Comparison of ENCODE assay signal across 8 cellular contexts in genomic region chr15:41543521-41543870, GRCh38. TPM values are rescaled to one million over a fixed set of nuclear protein-coding genes. Genes with fewer than 3 reads are reported as not detected.
A peak's percentile ranks its signal among the peaks of the same experiment; 100 is the strongest.
DNase-seq lines count a peak whose midpoint lies in the region; ATAC-seq, FAIRE-seq and TF ChIP-seq lines count a peak whose summit lies in the region.

No MANE protein-coding gene starts in this region.

- no peak overlapping the region for H2BK120ac ChIP-seq in neuronal stem cell (ENCODE audit: low read depth, low read length)

- no peaks in the 10 kb centered on the region for H3K27me3 ChIP-seq in CD8-positive, alpha-beta T cell (ENCODE audit: insufficient read depth, low read length)
- no peaks in the 10 kb centered on the region for H3K27me3 ChIP-seq in OCI-LY3 (ENCODE audit: low read depth, low read length)
- H3K27me3 ChIP-seq in endothelial cell of umbilical vein (ENCODE audit: control insufficient read depth in 2 of 2, insufficient read depth in 2 of 2, low read length in 2 of 2), result no peaks in the 10 kb centered on the region
- no peaks in the 10 kb centered on the region for H3K27me3 ChIP-seq in neuronal stem cell (ENCODE audit: control insufficient read depth in 3 of 3, insufficient read depth in 3 of 3, low read depth in 1 of 3, low read length in 3 of 3)

- H3K14ac ChIP-seq in neuronal stem cell (ENCODE audit: low read length), result no peak overlapping the region

- H4K8ac ChIP-seq in neuronal stem cell (ENCODE audit: low read depth, low read length), result no peak overlapping the region

- peak overlapping the region; percentile 64 for H3K27ac ChIP-seq in CD8-positive, alpha-beta T cell (ENCODE audit: low read depth, low read length)
- no peak overlapping the region for H3K27ac ChIP-seq in OCI-LY3 (ENCODE audit: low read length)
- peak overlapping the region; percentile 66 for H3K27ac ChIP-seq in endothelial cell of umbilical vein (ENCODE audit: insufficient read depth, low read depth, low read length)
- no peak overlapping the region for H3K27ac ChIP-seq in neuronal stem cell (replicated peaks; ENCODE audit: low read length)

- H2AFZ ChIP-seq in OCI-LY3 (ENCODE audit: low read depth, low read length) (peak overlapping the region; percentile 40), endothelial cell of umbilical vein (ENCODE audit: low read depth, low read length) (peak overlapping the region; percentile 96), neuronal stem cell (ENCODE audit: low read length) (peak overlapping the region; percentile 92)

- H3K4ac ChIP-seq in neuronal stem cell (ENCODE audit: low read length), result no peak overlapping the region

- peak; percentile 26 for FAIRE-seq in endothelial cell of umbilical vein (lab: Jason Lieb, UNC)

- no peaks in the 10 kb centered on the region for H3K79me1 ChIP-seq in neuronal stem cell (ENCODE audit: low read depth, low read length)

- no peaks in the 10 kb centered on the region for H3K9me1 ChIP-seq in endothelial cell of umbilical vein (replicated peaks; ENCODE audit: control insufficient read depth, extremely low read depth, insufficient read depth, low read length)

- no peaks in the 10 kb centered on the region for H3K9me3 ChIP-seq in CD8-positive, alpha-beta T cell (ENCODE audit: low read length)
- H3K9me3 ChIP-seq in OCI-LY3 (ENCODE audit: insufficient read depth, low read length), result no peaks in the 10 kb centered on the region
- H3K9me3 ChIP-seq in endothelial cell of umbilical vein (replicated peaks; ENCODE audit: control insufficient read depth, insufficient read depth, low read length), result no peaks in the 10 kb centered on the region
- H3K9me3 ChIP-seq in neuronal stem cell (replicated peaks in 1 of 2; ENCODE audit: control insufficient read depth in 2 of 2, insufficient read depth in 1 of 2, low read depth in 1 of 2, low read length in 2 of 2), result no peaks in the 10 kb centered on the region

- H4K20me1 ChIP-seq in OCI-LY3 (ENCODE audit: insufficient read depth, low read length), result no peaks in the 10 kb centered on the region
- no peaks in the 10 kb centered on the region for H4K20me1 ChIP-seq in endothelial cell of umbilical vein (replicated peaks; ENCODE audit: control insufficient read depth, extremely low read depth, insufficient read depth, low read length)

- no CpG with 5 or more reads among the region's 8 CpGs for WGBS in neuronal stem cell (ENCODE audit: extremely low coverage in 2 of 2, insufficient read length in 2 of 2, insufficient replicate concordance in 1 of 2), 2 donors

- CTCF ChIA-PET in CD8-positive, alpha-beta T cell (lab: Charles Lee), result interaction anchor here (1.3 kb wide), 1 partner anchor 269 kb away, joined by 4 read pairs; no protein-coding TSS in a partner anchor
- CTCF ChIA-PET in endothelial cell of umbilical vein (lab: Charles Lee), result interaction anchor here (0.6 to 3.0 kb wide), 9 partner anchors 10 to 276 kb away, joined by 3 to 13 read pairs (median 4); no protein-coding TSS in a partner anchor

- no peak for TF ChIP-seq POLR2A in endothelial cell of umbilical vein (IDR thresholded peaks at IDR 0.05; ENCODE audit: low read depth, low read length)

- H3K18ac ChIP-seq in neuronal stem cell (ENCODE audit: low read length), result no peak overlapping the region

- H3K23ac ChIP-seq in neuronal stem cell (ENCODE audit: low read depth, low read length, poor library complexity), result peak overlapping the region; percentile 96

- intact Hi-C loops in CD8-positive, alpha-beta T cell (cut with DNase I, micrococcal nuclease), result loop anchor here (5.0 to 10.0 kb wide), 6 partner anchors 51 to 731 kb away; partner anchors contain the start of genes GANC (in 1 of the 2), INO80 (in 1 of the 2), ITPKA (in 1 of the 2) and JMJD7 (in 1 of the 2)
- intact Hi-C loops in endothelial cell of umbilical vein (cut with micrococcal nuclease), result loop anchor here (5.0 kb wide), 1 partner anchor 41 kb away; no protein-coding TSS in a partner anchor

- dilution Hi-C loops in endothelial cell of umbilical vein (cut with MboI; ENCODE audit: extremely low pct_ligation_motif_present, low sequenced_read_pairs), result no loop called here

- H2BK15ac ChIP-seq in neuronal stem cell (ENCODE audit: low read length), result no peak overlapping the region

- H3K9ac ChIP-seq in OCI-LY3 (ENCODE audit: low read length) (peak overlapping the region; percentile 73), endothelial cell of umbilical vein (replicated peaks; ENCODE audit: extremely low read depth, insufficient read depth, low read length) (peak overlapping the region; percentile 94), neuronal stem cell (ENCODE audit: low read depth, low read length, poor library complexity) (peak overlapping the region; percentile 89)

- POLR2A ChIA-PET in CD8-positive, alpha-beta T cell (lab: Charles Lee), result interaction anchor here (0.7 to 2.0 kb wide), 5 partner anchors 15 to 118 kb away, joined by 4 to 6 read pairs (median 5); partner anchors contain the start of gene TYRO3
- POLR2A ChIA-PET in endothelial cell of umbilical vein (lab: Charles Lee), result interaction anchor here (0.7 to 1.4 kb wide), 2 partner anchors 9 to 127 kb away, joined by 3 to 10 read pairs; partner anchors contain the start of gene RTF1

- no TSS peak for BruUV-seq in endothelial cell of umbilical vein (replicated peaks; lab: Mats Ljungman, UMichigan)

- H3K9me3 Mint-ChIP-seq in CD8-positive, alpha-beta T cell, result no peaks in the 10 kb centered on the region

- peak overlapping the region; percentile 88 for H3K4me3 ChIP-seq in CD8-positive, alpha-beta T cell (ENCODE audit: low read depth, low read length)
- peak overlapping the region; percentile 91 for H3K4me3 ChIP-seq in OCI-LY3 (ENCODE audit: low read length)
- H3K4me3 ChIP-seq in endothelial cell of umbilical vein (replicated peaks in 1 of 3; ENCODE audit: insufficient read depth in 1 of 3, low read depth in 1 of 3, low read length in 3 of 3), result peak overlapping the region; percentile 54 to 97 (median 97)
- H3K4me3 ChIP-seq in neuronal stem cell (ENCODE audit: low read length in 2 of 2), result peak overlapping the region; percentile 93 to 96

- H3K4me3 Mint-ChIP-seq in CD8-positive, alpha-beta T cell, result peak overlapping the region; percentile 91

- no peak for ATAC-seq in CD8-positive, alpha-beta T cell
- ATAC-seq in HG03520 (IDR thresholded peaks at IDR 0.05; ENCODE audit: unreplicated experiment), result no peak
- ATAC-seq in GM21447 (IDR thresholded peaks at IDR 0.05; ENCODE audit: unreplicated experiment), result no peak

- peaks cover 17% of the 10 kb centered on the region for H3K79me2 ChIP-seq in OCI-LY3 (ENCODE audit: low read length)
- peaks cover 10% of the 10 kb centered on the region for H3K79me2 ChIP-seq in endothelial cell of umbilical vein (ENCODE audit: control insufficient read depth, insufficient read depth, low read length)

- H3K4me2 ChIP-seq in OCI-LY3 (ENCODE audit: low read length), result peak overlapping the region; percentile 65
- peak overlapping the region; percentile 97 for H3K4me2 ChIP-seq in endothelial cell of umbilical vein (ENCODE audit: insufficient read depth, low read length)
- H3K4me2 ChIP-seq in neuronal stem cell (ENCODE audit: insufficient read depth, low read length, poor library complexity, severe bottlenecking), result peak overlapping the region; percentile 71

- H3K27ac Mint-ChIP-seq in CD8-positive, alpha-beta T cell, result peak overlapping the region; percentile 95

- H4K91ac ChIP-seq in neuronal stem cell (ENCODE audit: low read depth, low read length, poor library complexity), result no peak overlapping the region

- H3K36me3 ChIP-seq in CD8-positive, alpha-beta T cell (ENCODE audit: insufficient read depth, low read length), result no peaks in the 10 kb centered on the region
- H3K36me3 ChIP-seq in OCI-LY3 (replicated peaks; ENCODE audit: low read depth, low read length) (no peaks in the 10 kb centered on the region), endothelial cell of umbilical vein (ENCODE audit: control insufficient read depth in 2 of 2, extremely low read depth in 1 of 2, insufficient read depth in 2 of 2, low read length in 2 of 2) (no peaks in the 10 kb centered on the region), neuronal stem cell (replicated peaks in 1 of 2; ENCODE audit: control insufficient read depth in 2 of 2, insufficient read depth in 2 of 2, low read length in 2 of 2) (peaks cover 0 to 4% of the 10 kb centered on the region in 2 donors)

- peaks cover 5% of the 10 kb centered on the region for H3K36me3 Mint-ChIP-seq in CD8-positive, alpha-beta T cell

- H3K4me1 ChIP-seq in CD8-positive, alpha-beta T cell (ENCODE audit: insufficient read depth, low read length), result peaks cover 8% of the 10 kb centered on the region
- H3K4me1 ChIP-seq in OCI-LY3 (ENCODE audit: low read length), result peaks cover 9% of the 10 kb centered on the region; the same call in 1 of the 2 replicates
- peaks cover 6% of the 10 kb centered on the region for H3K4me1 ChIP-seq in endothelial cell of umbilical vein (ENCODE audit: control insufficient read depth, extremely low read depth, insufficient read depth, low read length)
- no peaks in the 10 kb centered on the region for H3K4me1 ChIP-seq in neuronal stem cell (ENCODE audit: control insufficient read depth in 2 of 2, insufficient read depth in 1 of 2, low read depth in 1 of 2, low read length in 2 of 2)

- DNase-seq in CD8-positive, alpha-beta T cell, result no peak
- no peak for DNase-seq in endothelial cell of umbilical vein (ENCODE audit: low read depth, low spot score)
- DNase-seq in neuronal stem cell (ENCODE audit: low spot score), result no peak
- no peak for DNase-seq in NCI-H748 (lab: John Stamatoyannopoulos, UW; ENCODE audit: unreplicated experiment)
- DNase-seq in SIG-M5 (lab: John Stamatoyannopoulos, UW), result no peak

- peaks cover 18% of the 10 kb centered on the region for H3K4me1 Mint-ChIP-seq in CD8-positive, alpha-beta T cell (ENCODE audit: low read depth)

- no peak for TF ChIP-seq CTCF in CD8-positive, alpha-beta T cell (IDR thresholded peaks at IDR 0.05)
- TF ChIP-seq CTCF in OCI-LY3 (IDR thresholded peaks at IDR 0.05; ENCODE audit: low read depth, low read length), result no peak
- TF ChIP-seq CTCF in endothelial cell of umbilical vein (IDR thresholded peaks at IDR 0.05; ENCODE audit: extremely low read depth in 1 of 2, insufficient read depth in 1 of 2, low read depth in 1 of 2, low read length in 2 of 2), result no peak

- peak overlapping the region; percentile 25 for H2AK5ac ChIP-seq in neuronal stem cell (ENCODE audit: low read depth, low read length)

- H2BK12ac ChIP-seq in neuronal stem cell (ENCODE audit: low read length), result no peak overlapping the region

- no peak overlapping the region for H2BK5ac ChIP-seq in neuronal stem cell (ENCODE audit: low read length)

- H3K27me3 Mint-ChIP-seq in CD8-positive, alpha-beta T cell (ENCODE audit: low read depth), result no peaks in the 10 kb centered on the region

RNA-seq across cellular contexts. Expression of gene RPAP1, which starts 0.6 kb away (rescaled TPM):
- 10 to 100 TPM; 13.6 to 16.0 TPM for total RNA-seq in CD8-positive, alpha-beta T cell
- total RNA-seq in endothelial cell of umbilical vein, result 40.0 and 41.3 TPM in 2 replicates
- polyA plus RNA-seq in endothelial cell of umbilical vein, result 18.5 and 18.7 TPM in 2 replicates
- polyA plus RNA-seq in endothelial cell of umbilical vein (2011; cell fraction: cytosol; rRNA removed), result 11.9 and 12.3 TPM in 2 replicates
- polyA plus RNA-seq in endothelial cell of umbilical vein (2011; cell fraction: nucleus; rRNA removed), result 31.7 and 35.9 TPM in 2 replicates
- polyA plus RNA-seq in endothelial cell of umbilical vein (2012), result 27.1 and 29.0 TPM in 2 replicates
- 13.3 and 18.7 TPM in 2 replicates for polyA minus RNA-seq in endothelial cell of umbilical vein
- polyA minus RNA-seq in endothelial cell of umbilical vein (2011; cell fraction: cytosol; rRNA and poly(A)+ RNA removed), result 17.1 TPM
- 21.2 and 21.6 TPM in 2 replicates for polyA minus RNA-seq in endothelial cell of umbilical vein (2011; cell fraction: nucleus; rRNA and poly(A)+ RNA removed)
- polyA plus RNA-seq in neuronal stem cell (2013, experiment 1 of 2), result 21.6 TPM
- 20.4 TPM for polyA plus RNA-seq in neuronal stem cell (2013, experiment 2 of 2)

RNA-seq across cellular contexts. Expression of gene TYRO3, which starts 15.5 kb away (rescaled TPM):
- total RNA-seq in CD8-positive, alpha-beta T cell, result under 1 TPM; 0.24 to 0.78 TPM
- 14.5 and 18.8 TPM in 2 replicates for total RNA-seq in endothelial cell of umbilical vein
- 13.3 and 14.1 TPM in 2 replicates for polyA plus RNA-seq in endothelial cell of umbilical vein
- polyA plus RNA-seq in endothelial cell of umbilical vein (2011; cell fraction: cytosol; rRNA removed), result 13.9 and 15.2 TPM in 2 replicates
- 12.1 and 18.0 TPM in 2 replicates for polyA plus RNA-seq in endothelial cell of umbilical vein (2011; cell fraction: nucleus; rRNA removed)
- 14.3 and 21.4 TPM in 2 replicates for polyA plus RNA-seq in endothelial cell of umbilical vein (2012)
- polyA minus RNA-seq in endothelial cell of umbilical vein, result 32.8 and 39.4 TPM in 2 replicates
- polyA minus RNA-seq in endothelial cell of umbilical vein (2011; cell fraction: cytosol; rRNA and poly(A)+ RNA removed), result 62.3 TPM
- 5.9 and 9.5 TPM in 2 replicates for polyA minus RNA-seq in endothelial cell of umbilical vein (2011; cell fraction: nucleus; rRNA and poly(A)+ RNA removed)
- 121 TPM for polyA plus RNA-seq in neuronal stem cell (2013, experiment 1 of 2)
- 118 TPM for polyA plus RNA-seq in neuronal stem cell (2013, experiment 2 of 2)

RNA-seq across cellular contexts. Expression of gene LTK, which starts 29.9 kb away (rescaled TPM):
- total RNA-seq in CD8-positive, alpha-beta T cell, result 10 to 100 TPM; 11.9 to 12.3 TPM
- 0.15 and 0.21 TPM in 2 replicates for total RNA-seq in endothelial cell of umbilical vein
- 0.17 and 0.18 TPM in 2 replicates for polyA plus RNA-seq in endothelial cell of umbilical vein
- polyA plus RNA-seq in endothelial cell of umbilical vein (2011; cell fraction: cytosol; rRNA removed), result 0.05 and 0.11 TPM in 2 replicates
- polyA plus RNA-seq in endothelial cell of umbilical vein (2011; cell fraction: nucleus; rRNA removed), result 0.55 and 0.56 TPM in 2 replicates
- polyA plus RNA-seq in endothelial cell of umbilical vein (2012), result 0.12 TPM in 1 of 2 replicates, not detected in the other
- polyA minus RNA-seq in endothelial cell of umbilical vein, result 0.32 TPM in 1 of 2 replicates, not detected in the other
- polyA minus RNA-seq in endothelial cell of umbilical vein (2011; cell fraction: cytosol; rRNA and poly(A)+ RNA removed), result not detected
- polyA minus RNA-seq in endothelial cell of umbilical vein (2011; cell fraction: nucleus; rRNA and poly(A)+ RNA removed), result 0.24 TPM in 1 of 2 replicates, not detected in the other
- polyA plus RNA-seq in neuronal stem cell (2013, experiment 1 of 2), result 0.03 TPM
- polyA plus RNA-seq in neuronal stem cell (2013, experiment 2 of 2), result 0.06 TPM

RNA-seq across cellular contexts. Expression of gene ITPKA, which starts 49.8 kb away (rescaled TPM):
- total RNA-seq in CD8-positive, alpha-beta T cell, result under 1 TPM in 1 of 2 experiments, not detected in 1; 0.50 TPM
- total RNA-seq in endothelial cell of umbilical vein, result 0.18 and 0.66 TPM in 2 replicates
- polyA plus RNA-seq in endothelial cell of umbilical vein, result 0.14 and 0.25 TPM in 2 replicates
- 0.09 and 0.13 TPM in 2 replicates for polyA plus RNA-seq in endothelial cell of umbilical vein (2011; cell fraction: cytosol; rRNA removed)
- polyA plus RNA-seq in endothelial cell of umbilical vein (2011; cell fraction: nucleus; rRNA removed), result 0.22 and 1.1 TPM in 2 replicates
- polyA plus RNA-seq in endothelial cell of umbilical vein (2012), result 0.21 TPM in 1 of 2 replicates, not detected in the other
- 0.11 TPM in 1 of 2 replicates, not detected in the other for polyA minus RNA-seq in endothelial cell of umbilical vein
- 3.4 TPM for polyA minus RNA-seq in endothelial cell of umbilical vein (2011; cell fraction: cytosol; rRNA and poly(A)+ RNA removed)
- not detected in 2 replicates for polyA minus RNA-seq in endothelial cell of umbilical vein (2011; cell fraction: nucleus; rRNA and poly(A)+ RNA removed)
- polyA plus RNA-seq in neuronal stem cell (2013, experiment 1 of 2), result 0.46 TPM
- polyA plus RNA-seq in neuronal stem cell (2013, experiment 2 of 2), result 0.47 TPM

Comparison
In these comparisons a context has a peak if more than half of its experiments do, and no peak if none do; other contexts are left out.
1. H3K27ac ChIP-seq: peak in CD8-positive, alpha-beta T cell (single experiment) and endothelial cell of umbilical vein (single experiment); none in OCI-LY3 (single experiment) and neuronal stem cell (single experiment).
2. H2AFZ ChIP-seq: peak in every context shown above with its lines; median percentile 96 in endothelial cell of umbilical vein; 92 in neuronal stem cell; 40 in OCI-LY3.
3. RNA of gene LTK, which starts 29.9 kb away (total RNA-seq): 11.9 to 12.3 TPM in CD8-positive, alpha-beta T cell; 0.15 to 0.21 TPM in endothelial cell of umbilical vein; every median in the first group is over 10 times any median in the second.
4. Peak in every context shown above with its lines, with median percentiles within 50 percentile points of each other: H3K4me3 ChIP-seq, H3K4me2 ChIP-seq and H3K9ac ChIP-seq.